In the genomic region with DNA sequence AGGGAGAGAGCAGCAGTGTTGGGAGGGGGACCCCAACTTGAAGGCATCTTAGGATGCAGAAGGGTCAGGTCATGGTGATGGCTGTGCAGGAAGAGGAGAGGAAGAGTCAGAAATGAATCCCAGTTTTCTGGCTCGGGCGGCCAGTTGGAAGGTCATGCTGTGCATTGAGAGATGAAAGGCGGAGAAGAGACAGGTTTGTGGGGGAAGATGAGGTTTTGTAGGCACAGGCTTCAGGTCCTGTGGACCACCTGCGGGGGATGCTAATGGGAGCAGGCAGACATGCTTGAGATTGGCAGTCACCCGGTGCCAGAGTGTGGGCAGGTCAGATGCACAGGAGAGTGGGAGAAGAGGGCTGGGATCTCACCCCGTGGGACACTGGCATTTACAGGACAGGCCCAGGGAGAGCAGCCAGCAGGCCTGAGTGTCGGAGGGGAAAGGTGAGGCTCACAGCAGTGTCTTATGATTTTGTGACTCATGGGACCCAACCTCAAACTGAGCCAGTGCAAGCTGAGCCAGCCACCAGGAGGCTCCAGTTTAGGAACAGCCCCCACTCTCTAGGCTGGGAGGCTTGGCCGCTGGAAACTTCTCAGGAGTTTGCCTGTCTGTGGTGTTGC, we compare ENCODE assay signal across 8 cellular contexts. TPM values are rescaled to one million over a fixed set of nuclear protein-coding genes. Genes with fewer than 3 reads are reported as not detected.
DNase-seq lines count a peak whose midpoint lies in the region; ATAC-seq and TF ChIP-seq lines count a peak whose summit lies in the region.
"Had no signal": no experiment of that assay in that cellular context is flagged by ENCODE, and none has a peak within 500 bp of the region (broad histone marks: within the 10 kb centered on the region; RNA-seq: fewer than 3 reads in every experiment).

No MANE protein-coding gene starts in this region.

- H3K36me3 Mint-ChIP-seq in Caco-2 (ENCODE audit: insufficient read depth, unreplicated experiment), result no peaks in the 10 kb centered on the region

- in situ Hi-C loops in GM13976 (cut with MboI; ENCODE audit: low sequenced_read_pairs, unreplicated experiment), result no loop called here
- in situ Hi-C loops in SK-MEL-5 (cut with HindIII; ENCODE audit: low pct_unique_long_range_greater_than_20kb, low sequenced_read_pairs), result no loop called here

- H4K20me1 ChIP-seq in osteoblast (ENCODE audit: insufficient read depth, low read length), result peaks cover 28% of the 10 kb centered on the region

- peaks cover 3% of the 10 kb centered on the region for H3K27me3 Mint-ChIP-seq in Caco-2 (ENCODE audit: insufficient read depth, unreplicated experiment)

- H3K27ac ChIP-seq in foreskin keratinocyte (peak overlapping the region; percentile 4), osteoblast (ENCODE audit: low read depth, low read length) (no peak overlapping the region), testis (no peak overlapping the region)

- no peak overlapping the region for H3K4me3 ChIP-seq in osteoblast (ENCODE audit: insufficient read depth, low read length)
- H3K4me3 ChIP-seq in testis, result no peak overlapping the region
- no peak overlapping the region for H3K4me3 ChIP-seq in Caco-2 (ENCODE audit: low read depth, low read length)
- H3K4me3 ChIP-seq: GM12878 had no signal

- H3K36me3 ChIP-seq in osteoblast (ENCODE audit: insufficient read depth, low read length) (peaks cover 3% of the 10 kb centered on the region), testis (ENCODE audit: low read depth, missing control alignments) (no peaks in the 10 kb centered on the region), Caco-2 (ENCODE audit: control insufficient read depth, insufficient read depth, low read length) (no peaks in the 10 kb centered on the region)

- peaks cover 37% of the 10 kb centered on the region for H3K79me2 ChIP-seq in osteoblast (ENCODE audit: insufficient read depth, low read length)

- H3K27ac Mint-ChIP-seq in Caco-2 (ENCODE audit: unreplicated experiment), result no peak overlapping the region

- no peaks in the 10 kb centered on the region for H3K9me3 ChIP-seq in osteoblast (ENCODE audit: low read depth, low read length)
- no peaks in the 10 kb centered on the region for H3K9me3 ChIP-seq in testis
- no peaks in the 10 kb centered on the region for H3K9me3 ChIP-seq in Caco-2

- H3K4me1 Mint-ChIP-seq in Caco-2 (ENCODE audit: low read depth, unreplicated experiment), result peaks cover 8% of the 10 kb centered on the region

- DNase-seq in GM13976 (ENCODE audit: low spot score), result no peak
- peak; percentile 32 for DNase-seq in SK-MEL-5 (ENCODE audit: low read depth, low spot score)
- no peak for DNase-seq in foreskin keratinocyte
- peak; percentile 43 for DNase-seq in osteoblast (ENCODE audit: insufficient read length, low spot score, missing footprints)
- no peak for DNase-seq in COLO668 (lab: John Stamatoyannopoulos, UW; ENCODE audit: unreplicated experiment)
- DNase-seq in testis, result no peak
- no peak for DNase-seq in Caco-2

- H3K9me3 Mint-ChIP-seq in Caco-2 (ENCODE audit: unreplicated experiment), result no peaks in the 10 kb centered on the region

- intact Hi-C loops in testis (cut with DNase I; ENCODE audit: low total_unique reads) (no loop called here), Caco-2 (cut with micrococcal nuclease; ENCODE audit: unreplicated experiment) (no loop called here)

- 66 to 76% methylated on average over 8 of the region's 8 CpGs for WGBS in testis, 2 donors

- CTCF ChIA-PET in Caco-2 (lab: Charles Lee), result no interaction called here

- ATAC-seq in foreskin keratinocyte, result peak; percentile 37
- ATAC-seq: GM12878 had no signal

- TF ChIP-seq CTCF in GM13976 (IDR thresholded peaks at IDR 0.05; ENCODE audit: borderline replicate concordance, control extremely low read depth, extremely low read depth, insufficient read depth, missing control alignments) (peak; percentile 1), foreskin keratinocyte (conservative IDR thresholded peaks at IDR 0.05) (peak; percentile 36), osteoblast (IDR thresholded peaks at IDR 0.05; ENCODE audit: extremely low read depth, low read depth, low read length) (peak; percentile 6), testis (IDR thresholded peaks at IDR 0.05) (no peak), Caco-2 (IDR thresholded peaks at IDR 0.05; ENCODE audit: insufficient read depth in 1 of 2, low read depth in 1 of 2, low read length in 1 of 2, severe bottlenecking in 1 of 2, unreplicated experiment in 1 of 2) (peak in 1 of 2 experiments; percentile 32)

- H3K4me1 ChIP-seq in foreskin keratinocyte, result peaks cover 37% of the 10 kb centered on the region
- peaks cover 13% of the 10 kb centered on the region for H3K4me1 ChIP-seq in osteoblast (ENCODE audit: insufficient read depth, low read length)
- H3K4me1 ChIP-seq in testis, result peaks cover 12% of the 10 kb centered on the region
- H3K4me1 ChIP-seq in Caco-2, result 0 out of 2 replicates have a peak, but pooled peaks cover 3% of the 10 kb centered on the region

- POLR2A ChIA-PET in Caco-2 (lab: Charles Lee), result no interaction called here

- H3K27me3 ChIP-seq in foreskin keratinocyte, result no peaks in the 10 kb centered on the region
- no peaks in the 10 kb centered on the region for H3K27me3 ChIP-seq in osteoblast (ENCODE audit: insufficient read depth, low read length)
- H3K27me3 ChIP-seq in testis, result no peaks in the 10 kb centered on the region
- no peaks in the 10 kb centered on the region for H3K27me3 ChIP-seq in Caco-2 (replicated peaks; ENCODE audit: control insufficient read depth, insufficient read depth, low read length)

- H2AFZ ChIP-seq in osteoblast (ENCODE audit: low read length), result no peak overlapping the region

- TF ChIP-seq POLR2A in testis (IDR thresholded peaks at IDR 0.05), result no peak

- H3K4me3 Mint-ChIP-seq in Caco-2 (ENCODE audit: unreplicated experiment), result no peak overlapping the region

- no TSS peak for BruUV-seq in Caco-2 (replicated peaks; lab: Mats Ljungman, UMichigan)

- H3K4me2 ChIP-seq in osteoblast (ENCODE audit: insufficient read depth, low read length), result no peak overlapping the region

RNA-seq across cellular contexts. Expression of gene STXBP1, which starts 17.5 kb away (rescaled TPM):
- total RNA-seq in SK-MEL-5 (2014; rRNA removed; shearing (Covaris generic)), result 41.3 and 41.5 TPM in 2 replicates
- 131 and 148 TPM in 2 replicates for polyA plus RNA-seq in SK-MEL-5 (2015; cell fraction: cytosol; rRNA removed)
- 81.7 and 122 TPM in 2 replicates for polyA plus RNA-seq in SK-MEL-5 (2015; cell fraction: nucleus; rRNA removed)
- total RNA-seq in foreskin keratinocyte, result 20.2 and 20.6 TPM in 2 replicates
- 15.5 and 18.7 TPM in 2 replicates for polyA plus RNA-seq in foreskin keratinocyte
- 19.9 and 23.0 TPM in 2 replicates for total RNA-seq in osteoblast
- total RNA-seq in testis, result 10 to 100 TPM; 33.1 to 36.1 TPM
- 21.2 TPM for polyA plus RNA-seq in testis (ENCODE audit: insufficient read depth, low read depth, low replicate concordance)
- 5.5 and 6.7 TPM in 2 replicates for total RNA-seq in Caco-2 (2022)

Comparison
In these comparisons a context has a peak if more than half of its experiments do, and no peak if none do; other contexts are left out.
1. DNase-seq: peak in SK-MEL-5 (single experiment) and osteoblast (single experiment); none in GM13976 (single experiment), foreskin keratinocyte (0 of 2), COLO668 (single experiment), testis (single experiment) and Caco-2 (0 of 2).
2. CTCF ChIP-seq: peak in GM13976 (single experiment), foreskin keratinocyte (single experiment) and osteoblast (single experiment); none in testis (0 of 3).